Comparison of ENCODE assay signal across 1 cellular context in the genomic region with DNA sequence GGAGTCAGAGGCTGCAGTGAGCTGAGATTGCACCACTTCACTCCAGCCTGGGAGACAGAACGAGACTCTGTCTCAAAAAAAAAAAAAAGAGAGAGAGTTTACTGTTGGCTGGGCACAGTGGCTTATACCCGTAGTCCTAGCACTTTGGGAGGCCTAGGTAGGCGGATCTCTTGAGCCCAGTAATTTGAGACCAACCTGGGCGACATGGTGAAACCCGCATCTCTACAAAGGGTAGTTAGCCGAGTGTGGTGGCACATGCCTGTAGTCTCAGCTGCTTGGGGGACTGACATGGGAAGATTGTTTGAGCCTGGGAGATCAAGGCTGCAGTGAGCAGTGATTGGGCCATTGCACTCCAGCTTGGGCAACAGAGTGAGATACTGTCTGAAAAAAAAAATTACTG.
TF ChIP-seq lines count a peak whose summit lies in the region.

No MANE protein-coding gene starts in this region.

TF ChIP-seq in H1, 55 proteins besides CTCF, POLR2A, EP300 and RAD21:
- no peak for TF ChIP-seq ZNF274 (IDR thresholded peaks at IDR 0.05; ENCODE audit: borderline replicate concordance, extremely low read depth, low read length)
- 0 out of 2 replicates have a peak, but pooled peaks have one; percentile 26 for TF ChIP-seq POLR2AphosphoS5 (IDR thresholded peaks at IDR 0.05; ENCODE audit: low read depth, low read length)
- peak; percentile 41 for TF ChIP-seq TAF1 (IDR thresholded peaks at IDR 0.05; ENCODE audit: low read depth, low read length)
